10 cellular contexts compared by ENCODE assay signal in genomic region chr15:90959894-90960293, GRCh38. TPM values are rescaled to one million over a fixed set of nuclear protein-coding genes. Genes with fewer than 3 reads are reported as not detected.
A peak's percentile ranks its signal among the peaks of the same experiment; 100 is the strongest.
DNase-seq lines count a peak whose midpoint lies in the region; ATAC-seq and TF ChIP-seq lines count a peak whose summit lies in the region.
"Had no signal": no experiment of that assay in that cellular context is flagged by ENCODE, and none has a peak within 500 bp of the region (broad histone marks: within the 10 kb centered on the region; RNA-seq: fewer than 3 reads in every experiment).

No MANE protein-coding gene starts in this region.

- H3K27ac ChIP-seq in adrenal gland: peak overlapping the region in 4 of 5 donors; percentile 4 to 83 (median 52)
- H3K27ac ChIP-seq in psoas muscle: peak overlapping the region; percentile 63
- H3K27ac ChIP-seq: KMS-11 had no signal

- WGBS in adrenal gland, 4 donors: 34 to 44% (median 42%) methylated on average over 3 to 5 of the region's 5 CpGs
- WGBS in psoas muscle, 3 donors: 22 to 43% (median 34%) methylated on average over 5 of the region's 5 CpGs

- intact Hi-C loops in adrenal gland (cut with DNase I): loop anchor here (5.0 to 10.0 kb wide), 3 partner anchors 37 to 77 kb away; no protein-coding TSS in a partner anchor
- intact Hi-C loops in Right ventricle myocardium inferior (cut with DNase I): loop anchor here (2.0 to 10.0 kb wide), 4 partner anchors 32 to 312 kb away; partner anchors contain the start of genes PRC1 and VPS33B
- intact Hi-C loops in psoas muscle (cut with DNase I): loop anchor here (5.0 kb wide), 5 partner anchors 32 to 312 kb away; partner anchors contain the start of gene PRC1 (in 1 of the 2)

- peaks cover 19 to 21% of the 10 kb centered on the region in 2 donors for H3K4me1 ChIP-seq in adrenal gland (replicated peaks in 1 of 2)
- peaks cover 28% of the 10 kb centered on the region for H3K4me1 ChIP-seq in psoas muscle

- peaks cover 0 to 22% of the 10 kb centered on the region in 2 donors for H3K36me3 ChIP-seq in adrenal gland (replicated peaks in 1 of 2)
- peaks cover 6 to 42% of the 10 kb centered on the region in 2 donors for H3K36me3 ChIP-seq in psoas muscle (ENCODE audit: insufficient read depth in 1 of 2, low read depth in 1 of 2)

- TF ChIP-seq CTCF in adrenal gland (IDR thresholded peaks at IDR 0.05) (no peak), psoas muscle (IDR thresholded peaks at IDR 0.05) (no peak)

- H3K9me3 ChIP-seq in adrenal gland (replicated peaks in 1 of 3): no peaks in the 10 kb centered on the region
- H3K9me3 ChIP-seq in psoas muscle: no peaks in the 10 kb centered on the region

- ATAC-seq in Right ventricle myocardium inferior (peak; percentile 77), psoas muscle (peak; percentile 34 to 70 (median 62)), HG03378 (IDR thresholded peaks at IDR 0.05; ENCODE audit: unreplicated experiment) (no peak), HG02885 (IDR thresholded peaks at IDR 0.05; ENCODE audit: poor library complexity, unreplicated experiment) (no peak)

- DNase-seq in C1 segment of cervical spinal cord (lab: John Stamatoyannopoulos, UW): peak in 10 of 14 donors; percentile 10 to 84 (median 36)
- DNase-seq in adrenal gland: peak in 6 of 7 donors; percentile 80 to 90 (median 84)
- DNase-seq in Right ventricle myocardium inferior (ENCODE audit: missing footprints): no peak
- peak in 1 of 2 donors; percentile 72 for DNase-seq in psoas muscle
- no peak for DNase-seq in NCI-H146 (lab: John Stamatoyannopoulos, UW)
- DNase-seq in kidney tubule cell (ENCODE audit: low spot score): no peak
- DNase-seq: NCI-H345 had no signal

- H3K4me3 ChIP-seq in adrenal gland (no peak overlapping the region), psoas muscle (no peak overlapping the region)

- no peaks in the 10 kb centered on the region for H3K27me3 ChIP-seq in adrenal gland
- no peaks in the 10 kb centered on the region for H3K27me3 ChIP-seq in psoas muscle (ENCODE audit: insufficient read depth in 3 of 3, low read length in 2 of 3)

- TF ChIP-seq POLR2A in adrenal gland (IDR thresholded peaks at IDR 0.05): peak in 1 of 2 donors; percentile 53

RNA-seq across cellular contexts. Expression of gene RCCD1, which starts 5.2 kb away (rescaled TPM):
- total RNA-seq in adrenal gland (10 to 100 TPM in 7 of 8 donors, 1 to 10 TPM in 1; 8.1 to 38.7 (median 19.7) TPM), Right ventricle myocardium inferior (9.0 TPM), psoas muscle (1 to 10 TPM; 4.4 to 7.6 (median 5.3) TPM)
- polyA plus RNA-seq in adrenal gland (10 to 100 TPM in 2 of 3 donors, 1 to 10 TPM in 1; 7.7 to 17.4 (median 13.5) TPM), psoas muscle (1 to 10 TPM; 6.0 to 6.8 (median 6.0) TPM)

RNA-seq across cellular contexts. Expression of gene UNC45A, which starts 24.8 kb away (rescaled TPM):
- 100 to 1,000 TPM in 1 of 8 donors, 10 to 100 TPM in 7; 32.2 to 114 (median 54.2) TPM for total RNA-seq in adrenal gland
- polyA plus RNA-seq in adrenal gland: 10 to 100 TPM; 28.1 to 82.1 (median 71.1) TPM
- total RNA-seq in Right ventricle myocardium inferior: 25.8 TPM
- 10 to 100 TPM; 11.0 to 17.5 (median 12.1) TPM for total RNA-seq in psoas muscle
- polyA plus RNA-seq in psoas muscle: 10 to 100 TPM in 2 of 3 donors, 1 to 10 TPM in 1; 9.2 to 15.3 (median 11.2) TPM

RNA-seq across cellular contexts. Expression of gene HDDC3, which starts 27.5 kb away (rescaled TPM):
- total RNA-seq in adrenal gland (10 to 100 TPM; 14.6 to 40.2 (median 25.0) TPM), Right ventricle myocardium inferior (18.9 TPM), psoas muscle (10 to 100 TPM in 3 of 4 donors, 1 to 10 TPM in 1; 9.9 to 25.5 (median 12.9) TPM)
- polyA plus RNA-seq in adrenal gland (10 to 100 TPM; 19.9 to 31.5 (median 30.4) TPM), psoas muscle (10 to 100 TPM in 2 of 3 donors, 1 to 10 TPM in 1; 7.2 to 23.9 (median 14.0) TPM)

RNA-seq across cellular contexts. Expression of gene PRC1, which starts 34.4 kb away (rescaled TPM):
- total RNA-seq in adrenal gland (10 to 100 TPM in 2 of 8 donors, 1 to 10 TPM in 6; 5.4 to 36.8 (median 6.6) TPM), Right ventricle myocardium inferior (4.0 TPM), psoas muscle (1 to 10 TPM; 1.6 to 2.2 (median 1.9) TPM)
- polyA plus RNA-seq in adrenal gland (1 to 10 TPM; 4.7 to 9.0 (median 6.1) TPM), psoas muscle (1 to 10 TPM in 2 of 3 donors, under 1 TPM in 1; 0.68 to 3.5 (median 1.3) TPM)

RNA-seq across cellular contexts. Expression of gene MAN2A2, which starts 56.8 kb away (rescaled TPM):
- 10 to 100 TPM; 52.3 to 94.6 (median 68.5) TPM for total RNA-seq in adrenal gland
- 10 to 100 TPM; 26.5 to 83.3 (median 46.2) TPM for polyA plus RNA-seq in adrenal gland
- 133 TPM for total RNA-seq in Right ventricle myocardium inferior
- total RNA-seq in psoas muscle: 100 to 1,000 TPM in 3 of 4 donors, 10 to 100 TPM in 1; 73.0 to 127 (median 121) TPM
- polyA plus RNA-seq in psoas muscle: 100 to 1,000 TPM in 1 of 3 donors, 10 to 100 TPM in 2; 22.9 to 111 (median 41.5) TPM

Comparison
In these comparisons a context has a peak if more than half of its experiments do, and no peak if none do; other contexts are left out.
1. DNase-seq: peak in C1 segment of cervical spinal cord (10 of 14) and adrenal gland (6 of 7); none in Right ventricle myocardium inferior (single experiment), NCI-H146 (single experiment) and kidney tubule cell (single experiment).
2. ATAC-seq: peak in Right ventricle myocardium inferior (single experiment) and psoas muscle (4 of 4); none in HG03378 (single experiment) and HG02885 (single experiment).